In the genomic region with DNA sequence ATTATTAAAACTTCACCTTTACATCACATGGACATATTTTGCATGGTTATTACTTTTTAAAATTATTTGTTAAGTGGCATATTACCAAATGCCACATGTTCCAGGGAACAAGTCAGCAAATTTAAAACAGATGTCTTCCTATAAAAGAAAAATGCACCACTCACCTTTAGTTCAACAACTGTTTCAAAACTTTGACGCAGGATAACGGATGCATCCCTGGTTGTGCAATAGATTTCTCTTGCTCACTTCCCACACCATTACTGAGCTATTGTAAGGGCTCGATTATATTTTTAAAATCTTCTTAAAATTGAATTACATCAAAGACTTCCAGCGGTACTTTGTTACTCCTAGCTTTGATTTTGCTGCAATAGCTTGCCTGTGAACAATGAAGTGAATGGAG, we compare ENCODE assay signal across 22 cellular contexts.
"Had no signal": no experiment of that assay in that cellular context is flagged by ENCODE, and none has a peak within 500 bp of the region (broad histone marks: within the 10 kb centered on the region; RNA-seq: fewer than 3 reads in every experiment).

No MANE protein-coding gene starts in this region.

- H3K4me3 ChIP-seq: dorsolateral prefrontal cortex, gastrocnemius medialis, lung, ovary, psoas muscle, sigmoid colon, skin epidermis, spleen, testis, tibial artery had no signal

- H3K36me3 ChIP-seq: gastrocnemius medialis, ovary, sigmoid colon, spleen, tibial artery had no signal

- H3K9me3 ChIP-seq: gastrocnemius medialis, ovary, psoas muscle, sigmoid colon, spleen, testis, tibial artery had no signal

- ATAC-seq: esophagus mucosa; gastrocnemius medialis; left lobe of liver; natural killer cell; psoas muscle; stimulated activated memory B cell treated with anti-CD40 and anti-IgM and Interleukin-4, amounts not matched to agents 10 μg/mL and 1 μg/mL and 100 μg/mL, for 72 hours; stimulated activated naive CD8-positive, alpha-beta T cell treated with anti-CD3 and anti-CD28 coated beads, Interleukin-15, Interleukin-2, amounts not matched to agents 100 U/mL and 50 U/mL, for 24 hours had no signal

- DNase-seq: dorsolateral prefrontal cortex; effector CD4-positive, alpha-beta T cell; gastrocnemius medialis; kidney; natural killer cell; occipital lobe; ovary; posterior cingulate gyrus; psoas muscle; sigmoid colon; spleen; stimulated activated CD4-positive, alpha-beta T cell treated with anti-CD3 and anti-CD28 coated beads, Interleukin-4, amount 100 ng/mL, for 4 hours; stimulated activated naive CD8-positive, alpha-beta T cell treated with anti-CD3 and anti-CD28 coated beads, Interleukin-15, Interleukin-2, amounts not matched to agents 100 U/mL and 50 U/mL, for 24 hours; substantia nigra; testis; tibial artery had no signal

- H3K27ac ChIP-seq: dorsolateral prefrontal cortex, epithelial cell of prostate, gastrocnemius medialis, ovary, psoas muscle, sigmoid colon, skin epidermis, spleen, testis, tibial artery had no signal

- H3K27me3 ChIP-seq: dorsolateral prefrontal cortex, gastrocnemius medialis, ovary, sigmoid colon, spleen, testis, tibial artery had no signal

- H3K4me1 ChIP-seq: gastrocnemius medialis, psoas muscle, sigmoid colon, spleen, testis, tibial artery had no signal
